Comparison of ENCODE assay signal across 19 cellular contexts in the genomic region with DNA sequence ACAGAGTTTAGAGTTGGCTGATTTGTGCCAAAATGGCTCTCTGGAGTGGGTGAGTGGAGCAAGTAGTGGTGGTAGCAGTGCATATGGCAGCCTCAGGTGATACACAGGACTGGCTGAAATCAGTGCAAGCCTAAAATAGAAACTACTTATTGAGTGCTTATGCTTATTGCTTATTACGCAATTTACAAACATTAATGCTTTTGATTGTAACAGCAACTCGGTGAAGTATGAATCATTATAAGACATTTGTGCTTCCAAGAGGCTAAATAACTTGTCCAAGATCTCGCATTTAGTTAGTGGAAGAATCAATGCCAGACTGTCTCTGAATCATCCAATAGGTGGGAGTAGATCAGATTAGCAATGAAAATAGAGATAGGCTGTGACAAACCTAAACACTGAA.
DNase-seq lines count a peak whose midpoint lies in the region; ATAC-seq, FAIRE-seq and TF ChIP-seq lines count a peak whose summit lies in the region.
"Had no signal": no experiment of that assay in that cellular context is flagged by ENCODE, and none has a peak within 500 bp of the region (broad histone marks: within the 10 kb centered on the region; RNA-seq: fewer than 3 reads in every experiment).

No MANE protein-coding gene starts in this region.

- peaks cover 0 to 23% (median 3%) of the 10 kb centered on the region in 5 donors for H3K9me3 Mint-ChIP-seq in CD8-positive, alpha-beta memory T cell
- H3K9me3 Mint-ChIP-seq: activated T-helper 1 cell treated with anti-CD3 and anti-CD28 coated beads, Interleukin-12 subunit alpha, Interleukin-12 subunit beta, Interleukin-2, Interleukin-4 antibody, amounts not matched to agents 30 ng/mL and 10 ng/mL and 1 ng/mL, durations not matched to agents 14 hours and 24 hours and 36 hours; stimulated activated naive B cell treated with anti-CD40 and anti-IgM and Interleukin-4, amounts not matched to agents 10 μg/mL and 1 μg/mL and 100 μg/mL, for 72 hours had no signal

- TF ChIP-seq RAD21 in Ishikawa (IDR thresholded peaks at IDR 0.05; ENCODE audit: low read depth) = no peak

- 31% methylated on average over 3 of the region's 3 CpGs for WGBS in mammary epithelial cell (ENCODE audit: low coverage, missing lambda C conversion rate)

- in situ Hi-C loops in mammary epithelial cell (cut with MboI; ENCODE audit: low sequenced_read_pairs in 2 of 2) = no loop called here

- H3K4me1 ChIP-seq in mammary epithelial cell (ENCODE audit: insufficient read depth, low read length) = peaks cover 3% of the 10 kb centered on the region
- H3K4me1 ChIP-seq in keratinocyte (ENCODE audit: control insufficient read depth, extremely low read depth, insufficient read depth, low read length) = peaks cover 4% of the 10 kb centered on the region
- H3K4me1 ChIP-seq in CD8-positive, alpha-beta memory T cell (ENCODE audit: insufficient read depth, low read length) = no peaks in the 10 kb centered on the region

- H3K27me3 ChIP-seq in mammary epithelial cell (ENCODE audit: insufficient read depth, low read length) (no peaks in the 10 kb centered on the region), keratinocyte (ENCODE audit: control insufficient read depth, extremely low read depth, insufficient read depth, low read length) (no peaks in the 10 kb centered on the region)
- H3K27me3 ChIP-seq in CD8-positive, alpha-beta memory T cell (ENCODE audit: insufficient read depth, low read length, poor library complexity, severe bottlenecking) = no peaks in the 10 kb centered on the region

- TF ChIP-seq CTCF in AG04449 (IDR thresholded peaks at IDR 0.05; ENCODE audit: insufficient read depth, low read length, missing control alignments) = no peak
- no peak for TF ChIP-seq CTCF in mammary epithelial cell (conservative IDR thresholded peaks at IDR 0.05 in 1 of 2, IDR thresholded peaks at IDR 0.05 in 1 of 2; ENCODE audit: extremely low read depth in 1 of 2, insufficient read depth in 1 of 2, low read depth in 1 of 2, low read length in 2 of 2)
- no peak for TF ChIP-seq CTCF in keratinocyte (optimal IDR thresholded peaks at IDR 0.05 in 1 of 3, IDR thresholded peaks at IDR 0.05 in 1 of 3, conservative IDR thresholded peaks at IDR 0.05 in 1 of 3; ENCODE audit: extremely low read depth in 1 of 3, insufficient read depth in 2 of 3, low read length in 3 of 3)

- H3K4me3 Mint-ChIP-seq in CD8-positive, alpha-beta memory T cell = no peak overlapping the region
- H3K4me3 Mint-ChIP-seq: activated naive CD8-positive, alpha-beta T cell treated with anti-CD3 and anti-CD28 coated beads, Interleukin-2, amount 50 U/mL, for 24 hours; activated T-helper 1 cell treated with anti-CD3 and anti-CD28 coated beads, Interleukin-12 subunit alpha, Interleukin-12 subunit beta, Interleukin-2, Interleukin-4 antibody, amounts not matched to agents 30 ng/mL and 10 ng/mL and 1 ng/mL, durations not matched to agents 14 hours and 24 hours and 36 hours; stimulated activated naive B cell treated with anti-CD40 and anti-IgM and Interleukin-4, amounts not matched to agents 10 μg/mL and 1 μg/mL and 100 μg/mL, for 72 hours had no signal

- H3K4me2 ChIP-seq in mammary epithelial cell (ENCODE audit: insufficient read depth, low read depth, low read length) (no peak overlapping the region), keratinocyte (ENCODE audit: control insufficient read depth, extremely low read depth, insufficient read depth, low read depth, low read length) (no peak overlapping the region)

- H3K9me1 ChIP-seq in keratinocyte (ENCODE audit: control insufficient read depth, extremely low read depth, insufficient read depth, low read length) = no peaks in the 10 kb centered on the region

- H3K36me3 Mint-ChIP-seq in CD8-positive, alpha-beta memory T cell = no peaks in the 10 kb centered on the region
- H3K36me3 Mint-ChIP-seq: stimulated activated naive B cell treated with anti-CD40 and anti-IgM and Interleukin-4, amounts not matched to agents 10 μg/mL and 1 μg/mL and 100 μg/mL, for 72 hours had no signal

- peak; percentile 12 for DNase-seq in AG04449 (ENCODE audit: low read depth, low spot score)
- DNase-seq in mammary epithelial cell = peak; percentile 78
- no peak for DNase-seq in keratinocyte (ENCODE audit: low read depth, low spot score)
- DNase-seq in CD8-positive, alpha-beta memory T cell = no peak
- DNase-seq: ACHN; activated naive CD8-positive, alpha-beta T cell treated with anti-CD3 and anti-CD28 coated beads, Interleukin-2, amount 50 U/mL, for 24 hours; COR-L47; Kasumi-1; left cardiac atrium; NCI-H146; posterior cingulate gyrus; stimulated activated naive B cell treated with anti-CD40 and anti-IgM and Interleukin-4, amounts not matched to agents 10 μg/mL and 1 μg/mL and 100 μg/mL, for 72 hours had no signal

- no peak for TF ChIP-seq EP300 in Ishikawa (IDR thresholded peaks at IDR 0.05; ENCODE audit: borderline replicate concordance)

- BruUV-seq in mammary epithelial cell (replicated peaks; lab: Mats Ljungman, UMichigan) = no TSS peak

- H4K20me1 ChIP-seq in mammary epithelial cell (ENCODE audit: insufficient read depth, low read length) (no peaks in the 10 kb centered on the region), keratinocyte (ENCODE audit: control insufficient read depth, extremely low read depth, insufficient read depth, low read length) (no peaks in the 10 kb centered on the region)

- H3K9me3 ChIP-seq in mammary epithelial cell (replicated peaks; ENCODE audit: insufficient read depth, low read length) (no peaks in the 10 kb centered on the region), keratinocyte (ENCODE audit: control insufficient read depth, low read depth, low read length) (no peaks in the 10 kb centered on the region)
- H3K9me3 ChIP-seq in CD8-positive, alpha-beta memory T cell (ENCODE audit: low read length) = no peaks in the 10 kb centered on the region

- no peak overlapping the region for H3K4me3 ChIP-seq in AG04449 (ENCODE audit: low read depth, low read length)
- H3K4me3 ChIP-seq in mammary epithelial cell (replicated peaks in 1 of 3; ENCODE audit: insufficient read depth in 1 of 3, low read depth in 2 of 3, low read length in 3 of 3) = no peak overlapping the region
- no peak overlapping the region for H3K4me3 ChIP-seq in keratinocyte (ENCODE audit: control insufficient read depth in 2 of 3, extremely low read depth in 1 of 3, insufficient read depth in 2 of 3, low read depth in 1 of 3, low read length in 3 of 3)
- H3K4me3 ChIP-seq in CD8-positive, alpha-beta memory T cell (ENCODE audit: low read length) = no peak overlapping the region
- H3K4me3 ChIP-seq: coronary artery had no signal

- intact Hi-C loops in mammary epithelial cell (cut with micrococcal nuclease) = no loop called here

- ATAC-seq in GM18870 (IDR thresholded peaks at IDR 0.05; ENCODE audit: unreplicated experiment) (no peak), HG03108 (IDR thresholded peaks at IDR 0.05; ENCODE audit: unreplicated experiment) (no peak), HG03354 (IDR thresholded peaks at IDR 0.05; ENCODE audit: poor library complexity, severe bottlenecking, unreplicated experiment) (no peak)
- ATAC-seq: activated naive CD8-positive, alpha-beta T cell treated with anti-CD3 and anti-CD28 coated beads, Interleukin-2, amount 50 U/mL, for 24 hours; stimulated activated naive B cell treated with anti-CD40 and anti-IgM and Interleukin-4, amounts not matched to agents 10 μg/mL and 1 μg/mL and 100 μg/mL, for 72 hours had no signal

- H3K27ac ChIP-seq in mammary epithelial cell (ENCODE audit: insufficient read depth, low read depth, low read length) (no peak overlapping the region), keratinocyte (ENCODE audit: control insufficient read depth, insufficient read depth, low read length) (no peak overlapping the region)
- no peak overlapping the region for H3K27ac ChIP-seq in CD8-positive, alpha-beta memory T cell (ENCODE audit: low read depth, low read length)
- H3K27ac ChIP-seq: coronary artery, VCaP had no signal

- H3K36me3 ChIP-seq in mammary epithelial cell (ENCODE audit: insufficient read depth, low read length) (no peaks in the 10 kb centered on the region), keratinocyte (ENCODE audit: control insufficient read depth in 2 of 2, extremely low read depth in 1 of 2, insufficient read depth in 2 of 2, low read length in 2 of 2) (no peaks in the 10 kb centered on the region)
- H3K36me3 ChIP-seq in CD8-positive, alpha-beta memory T cell (ENCODE audit: insufficient read depth, low read length) = no peaks in the 10 kb centered on the region

- CTCF ChIA-PET in AG04449 (lab: Yijun Ruan, JAX) = no interaction called here
- CTCF ChIA-PET in mammary epithelial cell (lab: Charles Lee; ENCODE audit: low non-redundant PET) = no interaction called here
- CTCF ChIA-PET in CD8-positive, alpha-beta memory T cell (lab: Charles Lee) = no interaction called here

- H3K79me2 ChIP-seq in mammary epithelial cell (ENCODE audit: insufficient read depth, low read length) (no peaks in the 10 kb centered on the region), keratinocyte (ENCODE audit: control insufficient read depth, insufficient read depth, low read length) (no peaks in the 10 kb centered on the region)

- POLR2A ChIA-PET in AG04449 (lab: Yijun Ruan, JAX) = no interaction called here
- POLR2A ChIA-PET in CD8-positive, alpha-beta memory T cell (lab: Charles Lee) = no interaction called here

- peak; percentile 53 for FAIRE-seq in keratinocyte (lab: Jason Lieb, UNC)

- no peak overlapping the region for H2AFZ ChIP-seq in mammary epithelial cell (ENCODE audit: low read depth, low read length)
- H2AFZ ChIP-seq in keratinocyte (ENCODE audit: control insufficient read depth, low read length) = no peak overlapping the region

- dilution Hi-C loops in mammary epithelial cell (cut with HindIII; ENCODE audit: low sequenced_read_pairs) = no loop called here
- dilution Hi-C loops in keratinocyte (cut with MboI; ENCODE audit: extremely low pct_ligation_motif_present, low sequenced_read_pairs) = no loop called here

- H3K27me3 Mint-ChIP-seq in CD8-positive, alpha-beta memory T cell = no peaks in the 10 kb centered on the region
- H3K27me3 Mint-ChIP-seq: activated naive CD8-positive, alpha-beta T cell treated with anti-CD3 and anti-CD28 coated beads, Interleukin-2, amount 50 U/mL, for 24 hours; stimulated activated naive B cell treated with anti-CD40 and anti-IgM and Interleukin-4, amounts not matched to agents 10 μg/mL and 1 μg/mL and 100 μg/mL, for 72 hours had no signal

- H3K9ac ChIP-seq in mammary epithelial cell (ENCODE audit: insufficient read depth, low read length) (no peak overlapping the region), keratinocyte (ENCODE audit: control insufficient read depth, extremely low read depth, insufficient read depth, low read length) (no peak overlapping the region)

- H3K4me1 Mint-ChIP-seq in CD8-positive, alpha-beta memory T cell = no peaks in the 10 kb centered on the region
- H3K4me1 Mint-ChIP-seq: activated naive CD8-positive, alpha-beta T cell treated with anti-CD3 and anti-CD28 coated beads, Interleukin-2, amount 50 U/mL, for 24 hours; stimulated activated naive B cell treated with anti-CD40 and anti-IgM and Interleukin-4, amounts not matched to agents 10 μg/mL and 1 μg/mL and 100 μg/mL, for 72 hours had no signal

- H3K27ac Mint-ChIP-seq in CD8-positive, alpha-beta memory T cell = no peak overlapping the region
- H3K27ac Mint-ChIP-seq: activated naive CD8-positive, alpha-beta T cell treated with anti-CD3 and anti-CD28 coated beads, Interleukin-2, amount 50 U/mL, for 24 hours; activated T-helper 1 cell treated with anti-CD3 and anti-CD28 coated beads, Interleukin-12 subunit alpha, Interleukin-12 subunit beta, Interleukin-2, Interleukin-4 antibody, amounts not matched to agents 30 ng/mL and 10 ng/mL and 1 ng/mL, durations not matched to agents 14 hours and 24 hours and 36 hours; stimulated activated naive B cell treated with anti-CD40 and anti-IgM and Interleukin-4, amounts not matched to agents 10 μg/mL and 1 μg/mL and 100 μg/mL, for 72 hours had no signal

Comparison
In these comparisons a context has a peak if more than half of its experiments do, and no peak if none do; other contexts are left out.
1. DNase-seq: peak in AG04449 (single experiment) and mammary epithelial cell (single experiment); none in keratinocyte (single experiment) and CD8-positive, alpha-beta memory T cell (0 of 5).